In genomic region chr22:45608045-45608444, GRCh38 we compare ENCODE assay signal across 7 cellular contexts.
DNase-seq lines count a peak whose midpoint lies in the region; ATAC-seq and TF ChIP-seq lines count a peak whose summit lies in the region.
"Not testable (repeated sequence)": the region's sequence is repeated elsewhere in the genome, so short reads cannot be mapped to it uniquely, and the experiment has no call there.

No MANE protein-coding gene starts in this region.

- not testable (repeated sequence) for H3K9me3 ChIP-seq in HCT116 (ENCODE audit: control insufficient read depth in 1 of 2, insufficient read depth in 1 of 2, low read depth in 1 of 2, low read length in 2 of 2); PC-9 (ENCODE audit: insufficient read depth, low read depth); mesodermal cell (ENCODE audit: control insufficient read depth, low read length); skeletal muscle tissue (ENCODE audit: control insufficient read depth in 3 of 3, low read length in 3 of 3)

- CTCF ChIA-PET in HCT116 (lab: Charles Lee); PC-9 (lab: Charles Lee): not testable (repeated sequence)

- H3K36me3 Mint-ChIP-seq in activated T-helper 17 cell treated with anti-CD3 and anti-CD28 coated beads, Interleukin-2, amount 50 U/mL, for 72 hours (ENCODE audit: low read depth), result not testable (repeated sequence)

- not testable (repeated sequence) for H2AFZ ChIP-seq in HCT116 (ENCODE audit: low read depth, low read length, poor library complexity, severe bottlenecking); PC-9

- H3K79me2 ChIP-seq in HCT116 (ENCODE audit: insufficient read depth, low read length); PC-9 (ENCODE audit: low read depth): not testable (repeated sequence)

- H3K4me3 ChIP-seq in HCT116 (replicated peaks in 1 of 2; ENCODE audit: low read depth in 1 of 2, low read length in 2 of 2); PC-9; mesodermal cell (ENCODE audit: extremely low read depth, insufficient read depth, low read length, poor library complexity, severe bottlenecking); skeletal muscle tissue (ENCODE audit: low read length in 3 of 3): not testable (repeated sequence)

- not testable (repeated sequence) for H3K27ac ChIP-seq in HCT116 (ENCODE audit: low read depth, low read length)
- H3K27ac ChIP-seq in PC-9, result 0 out of 2 replicates have a peak overlapping the region, but pooled peaks have one; percentile 13
- peak overlapping the region; percentile 70 for H3K27ac ChIP-seq in mesodermal cell (ENCODE audit: low read depth, low read length, severe bottlenecking)
- peak overlapping the region; percentile 40 for H3K27ac ChIP-seq in skeletal muscle tissue (ENCODE audit: low read depth, low read length)

- H3K9ac ChIP-seq in HCT116 (ENCODE audit: low read length), result peak overlapping the region; percentile 28; the same call in 1 of the 2 replicates
- H3K9ac ChIP-seq in skeletal muscle tissue (ENCODE audit: low read depth in 1 of 3, low read length in 3 of 3), result not testable (repeated sequence)

- POLR2A ChIA-PET in HCT116 (lab: Charles Lee); PC-9 (lab: Charles Lee; ENCODE audit: unreplicated experiment): not testable (repeated sequence)

- H3K9me3 Mint-ChIP-seq in activated T-helper 17 cell treated with anti-CD3 and anti-CD28 coated beads, Interleukin-2, amount 50 U/mL, for 72 hours, result not testable (repeated sequence)

- not testable (repeated sequence) for H3K9me2 ChIP-seq in HCT116 (ENCODE audit: insufficient read depth); PC-9 (ENCODE audit: insufficient read depth)

- H3K27ac Mint-ChIP-seq in activated T-helper 17 cell treated with anti-CD3 and anti-CD28 coated beads, Interleukin-2, amount 50 U/mL, for 72 hours, result not testable (repeated sequence)

- intact Hi-C loops in HCT116 (cut with micrococcal nuclease); PC-9 (cut with micrococcal nuclease; ENCODE audit: unreplicated experiment); Right ventricle myocardium superior (cut with DNase I): not testable (repeated sequence)

- TF ChIP-seq CTCF in HCT116 (IDR thresholded peaks at IDR 0.05 in 2 of 3, conservative IDR thresholded peaks at IDR 0.05 in 1 of 3; ENCODE audit: borderline replicate concordance in 1 of 3, insufficient read depth in 1 of 3, low read depth in 2 of 3, low read length in 2 of 3); PC-9 (conservative IDR thresholded peaks at IDR 0.05): not testable (repeated sequence)

- not testable (repeated sequence) for H3K36me3 ChIP-seq in HCT116 (ENCODE audit: control insufficient read depth in 1 of 2, insufficient read depth in 2 of 2, low read length in 2 of 2); mesodermal cell (ENCODE audit: control insufficient read depth, insufficient read depth, low read length); skeletal muscle tissue (ENCODE audit: control insufficient read depth in 3 of 3, insufficient read depth in 3 of 3, low read length in 3 of 3)
- 0 out of 2 replicates have a peak, but pooled peaks cover 11% of the 10 kb centered on the region for H3K36me3 ChIP-seq in PC-9 (ENCODE audit: low read depth)

- RAD21 ChIA-PET in HCT116 (lab: Charles Lee; ENCODE audit: low non-redundant PET in 1 of 2, low total read pairs in 2 of 2, uncharacterized antibody in 2 of 2, unreplicated experiment in 2 of 2), result not testable (repeated sequence)

- WGBS in mesodermal cell (ENCODE audit: insufficient coverage in 2 of 2), 2 experiments, result 93 to 97% methylated on average over 7 of the region's 11 CpGs

- not testable (repeated sequence) for BruUV-seq in HCT116 (replicated peaks; lab: Mats Ljungman, UMichigan); PC-9 (replicated peaks; lab: Mats Ljungman, UMichigan)

- H3K27me3 Mint-ChIP-seq in activated T-helper 17 cell treated with anti-CD3 and anti-CD28 coated beads, Interleukin-2, amount 50 U/mL, for 72 hours, result not testable (repeated sequence)

- TF ChIP-seq RAD21 in HCT116 (IDR thresholded peaks at IDR 0.05; ENCODE audit: low read depth), result not testable (repeated sequence)

- H3K4me1 Mint-ChIP-seq in activated T-helper 17 cell treated with anti-CD3 and anti-CD28 coated beads, Interleukin-2, amount 50 U/mL, for 72 hours, result peaks cover 11% of the 10 kb centered on the region

- H3K4me3 Mint-ChIP-seq in activated T-helper 17 cell treated with anti-CD3 and anti-CD28 coated beads, Interleukin-2, amount 50 U/mL, for 72 hours, result peak overlapping the region; percentile 66

- peaks cover 44% of the 10 kb centered on the region for H3F3A ChIP-seq in PC-9 (ENCODE audit: insufficient read depth, low read depth)

- DNase-seq in HCT116 (ENCODE audit: low read depth, low spot score); PC-9; Right ventricle myocardium superior: not testable (repeated sequence)

- H3K4me1 ChIP-seq in HCT116 (ENCODE audit: control insufficient read depth in 1 of 2, insufficient read depth in 2 of 2, low read length in 2 of 2) (peaks cover 35 to 66% of the 10 kb centered on the region in 2 experiments), PC-9 (replicated peaks; ENCODE audit: insufficient read depth) (peaks cover 53% of the 10 kb centered on the region), mesodermal cell (ENCODE audit: control insufficient read depth, insufficient read depth, low read length, poor library complexity, severe bottlenecking) (peaks cover 12% of the 10 kb centered on the region), skeletal muscle tissue (ENCODE audit: control insufficient read depth in 3 of 3, insufficient read depth in 3 of 3, low read length in 3 of 3) (peaks cover 4 to 23% (median 8%) of the 10 kb centered on the region in 3 donors)

- not testable (repeated sequence) for H3K27me3 ChIP-seq in HCT116 (ENCODE audit: insufficient read depth, low read length); PC-9 (ENCODE audit: insufficient read depth, low read depth); skeletal muscle tissue (ENCODE audit: control insufficient read depth in 3 of 3, insufficient read depth in 3 of 3, low read length in 3 of 3)

- TF ChIP-seq POLR2A in HCT116 (IDR thresholded peaks at IDR 0.05; ENCODE audit: borderline replicate concordance, extremely low read depth, insufficient read depth, insufficient read length), result not testable (repeated sequence)

- H4K20me1 ChIP-seq in HCT116 (ENCODE audit: insufficient read depth); PC-9 (ENCODE audit: insufficient read depth): not testable (repeated sequence)

- peak overlapping the region; percentile 61 for H3K4me2 ChIP-seq in HCT116 (ENCODE audit: low read length)
- H3K4me2 ChIP-seq in PC-9, result not testable (repeated sequence)

- ATAC-seq in HCT116, result not testable (repeated sequence)
- ATAC-seq in activated T-helper 17 cell treated with anti-CD3 and anti-CD28 coated beads, Interleukin-2, amount 50 U/mL, for 72 hours (replicated peaks), result peak; percentile 14
- ATAC-seq in esophagus mucosa (peak; percentile 29), Right ventricle myocardium superior (ENCODE audit: poor library complexity) (peak; percentile 47)

TF ChIP-seq in HCT116, 20 proteins besides CTCF, POLR2A, EP300 and RAD21:
- peak; percentile 10; the same call in 1 of the 2 replicates for TF ChIP-seq SP1 (IDR thresholded peaks at IDR 0.05; ENCODE audit: low read depth)
TF ChIP-seq in HCT116: peak in this region for 1; not testable (repeated sequence) for 19.
